ENCODE assay signal across 8 cellular contexts in the genomic region with DNA sequence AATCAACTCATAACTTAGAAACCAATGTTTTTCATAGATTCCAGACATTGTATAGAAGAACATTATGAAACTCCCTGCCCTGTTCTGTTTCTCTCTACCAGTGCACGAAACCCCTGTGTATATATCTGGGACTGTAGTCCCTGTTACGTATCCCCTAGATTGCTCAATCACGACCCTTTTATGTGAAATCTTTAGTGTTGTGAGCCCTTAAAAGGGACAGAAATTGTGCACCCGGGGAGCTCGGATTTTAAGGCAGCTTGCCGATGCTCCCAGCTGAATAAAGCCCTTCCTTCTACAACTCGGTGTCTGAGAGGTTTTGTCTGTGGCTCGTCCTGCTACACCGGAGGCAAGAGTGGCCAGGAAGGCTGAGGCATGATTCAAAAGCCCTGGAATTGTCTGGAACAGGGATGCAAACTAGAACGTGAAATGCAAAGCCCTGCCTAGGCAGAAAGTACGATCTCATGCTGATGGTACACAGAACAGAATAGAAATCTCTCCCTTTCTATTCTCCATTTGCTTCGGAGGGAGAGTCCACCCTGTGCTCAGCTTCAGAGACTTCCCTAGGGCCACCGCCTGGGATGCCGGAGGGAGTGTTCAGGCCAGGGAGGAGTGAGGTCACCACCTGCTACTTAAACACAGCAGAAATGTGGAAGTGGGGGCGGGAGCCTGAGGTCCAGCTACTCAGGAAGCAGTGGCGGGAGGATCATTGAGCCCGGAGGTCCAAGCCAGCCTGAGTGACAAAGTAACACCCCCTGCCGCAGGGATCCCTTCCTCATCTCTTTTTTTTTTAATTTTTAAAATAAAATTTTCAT. TPM values are rescaled to one million over a fixed set of nuclear protein-coding genes. Genes with fewer than 3 reads are reported as not detected.
DNase-seq lines count a peak whose midpoint lies in the region; ATAC-seq and TF ChIP-seq lines count a peak whose summit lies in the region.

No MANE protein-coding gene starts in this region.

- H3K36me3 Mint-ChIP-seq in activated CD8-positive, alpha-beta T cell treated with anti-CD3 and anti-CD28 coated beads, Interleukin-2, amount 10 ng/mL, durations not matched to agents 7 days and 5 days (ENCODE audit: low read depth), result peaks cover 37% of the 10 kb centered on the region

- POLR2A ChIA-PET in activated CD8-positive, alpha-beta T cell treated with anti-CD3 and anti-CD28 coated beads, Interleukin-2, amount 10 ng/mL, durations not matched to agents 7 days and 5 days (lab: Charles Lee), result interaction anchor here (0.7 kb wide), 1 partner anchor 745 kb away, joined by 4 read pairs; no protein-coding TSS in a partner anchor

- H3K4me1 Mint-ChIP-seq in activated CD8-positive, alpha-beta T cell treated with anti-CD3 and anti-CD28 coated beads, Interleukin-2, amount 10 ng/mL, durations not matched to agents 7 days and 5 days (ENCODE audit: low read depth), result peaks cover 34% of the 10 kb centered on the region

- peak overlapping the region; percentile 95 for H3K4me3 Mint-ChIP-seq in activated CD8-positive, alpha-beta T cell treated with anti-CD3 and anti-CD28 coated beads, Interleukin-2, amount 10 ng/mL, durations not matched to agents 7 days and 5 days

- CTCF ChIA-PET in activated CD8-positive, alpha-beta T cell treated with anti-CD3 and anti-CD28 coated beads, Interleukin-2, amount 10 ng/mL, durations not matched to agents 7 days and 5 days (lab: Charles Lee), result no interaction called here

- peaks cover 13% of the 10 kb centered on the region for H3K36me3 ChIP-seq in left ventricle myocardium inferior

- no peaks in the 10 kb centered on the region for H3K27me3 Mint-ChIP-seq in activated CD8-positive, alpha-beta T cell treated with anti-CD3 and anti-CD28 coated beads, Interleukin-2, amount 10 ng/mL, durations not matched to agents 7 days and 5 days (ENCODE audit: low read depth)

- TF ChIP-seq CTCF in AG09309 (IDR thresholded peaks at IDR 0.05; ENCODE audit: control insufficient read depth, insufficient read depth, low read depth, low read length, missing control alignments), result no peak
- TF ChIP-seq CTCF in left ventricle myocardium inferior (IDR thresholded peaks at IDR 0.05; ENCODE audit: borderline replicate concordance), result no peak
- no peak for TF ChIP-seq CTCF in retinal pigment epithelial cell (conservative IDR thresholded peaks at IDR 0.05; ENCODE audit: low read depth, low read length)

- H3K4me1 ChIP-seq in left ventricle myocardium inferior, result peaks cover 25% of the 10 kb centered on the region

- peak overlapping the region; percentile 77 for H3K27ac ChIP-seq in left ventricle myocardium inferior (replicated peaks)

- intact Hi-C loops in left ventricle myocardium inferior (cut with micrococcal nuclease), result no loop called here

- H3K27me3 ChIP-seq in left ventricle myocardium inferior (ENCODE audit: low read depth), result no peaks in the 10 kb centered on the region

- no peak for DNase-seq in AG09309 (ENCODE audit: low read depth)
- no peak for DNase-seq in activated CD8-positive, alpha-beta T cell treated with anti-CD3 and anti-CD28 coated beads, Interleukin-2, amount 10 ng/mL, durations not matched to agents 7 days and 5 days
- peak; percentile 51 for DNase-seq in left ventricle myocardium inferior
- no peak for DNase-seq in retinal pigment epithelial cell (ENCODE audit: low read depth)
- no peak for DNase-seq in NCI-H1694 (lab: John Stamatoyannopoulos, UW)
- no peak for DNase-seq in NCI-H2171 treated with DMSO at 0.1 percent for 48 hours (lab: John Stamatoyannopoulos, UW)
- DNase-seq in NAMALWA (ENCODE audit: low spot score), result no peak

- H3K9me3 ChIP-seq in left ventricle myocardium inferior (replicated peaks), result no peaks in the 10 kb centered on the region

- peak overlapping the region; percentile 96 for H3K27ac Mint-ChIP-seq in activated CD8-positive, alpha-beta T cell treated with anti-CD3 and anti-CD28 coated beads, Interleukin-2, amount 10 ng/mL, durations not matched to agents 7 days and 5 days

- ATAC-seq in HG02798 (IDR thresholded peaks at IDR 0.05; ENCODE audit: poor library complexity, unreplicated experiment), result peak; percentile 16
- no peak for ATAC-seq in activated CD8-positive, alpha-beta T cell treated with anti-CD3 and anti-CD28 coated beads, Interleukin-2, amount 10 ng/mL, durations not matched to agents 7 days and 5 days

- H3K4me3 ChIP-seq in AG09309 (ENCODE audit: control insufficient read depth, low read depth, low read length) (peak overlapping the region; percentile 81), left ventricle myocardium inferior (peak overlapping the region; percentile 70), retinal pigment epithelial cell (ENCODE audit: low read length) (peak overlapping the region; percentile 90)

- H3K9me3 Mint-ChIP-seq in activated CD8-positive, alpha-beta T cell treated with anti-CD3 and anti-CD28 coated beads, Interleukin-2, amount 10 ng/mL, durations not matched to agents 7 days and 5 days (ENCODE audit: insufficient read depth), result no peaks in the 10 kb centered on the region

RNA-seq across cellular contexts. Expression of a gene that starts 0.8 kb away (rescaled TPM):
- 1 to 10 TPM; 8.1 to 8.8 TPM for total RNA-seq in activated CD8-positive, alpha-beta T cell treated with anti-CD3 and anti-CD28 coated beads, Interleukin-2, amount 10 ng/mL, durations not matched to agents 7 days and 5 days
- 1.6 TPM for total RNA-seq in left ventricle myocardium inferior

RNA-seq across cellular contexts. Expression of a gene that starts 26.6 kb away (rescaled TPM):
- total RNA-seq in activated CD8-positive, alpha-beta T cell treated with anti-CD3 and anti-CD28 coated beads, Interleukin-2, amount 10 ng/mL, durations not matched to agents 7 days and 5 days, result 10 to 100 TPM in 1 of 2 experiments, 1 to 10 TPM in 1; 7.9 to 10.5 TPM
- total RNA-seq in left ventricle myocardium inferior, result 11.1 TPM

RNA-seq across cellular contexts. Expression of a gene that starts 38.7 kb away (rescaled TPM):
- total RNA-seq in activated CD8-positive, alpha-beta T cell treated with anti-CD3 and anti-CD28 coated beads, Interleukin-2, amount 10 ng/mL, durations not matched to agents 7 days and 5 days, result 10 to 100 TPM; 11.2 to 12.9 TPM
- total RNA-seq in left ventricle myocardium inferior, result 5.9 TPM
